In the genomic region with DNA sequence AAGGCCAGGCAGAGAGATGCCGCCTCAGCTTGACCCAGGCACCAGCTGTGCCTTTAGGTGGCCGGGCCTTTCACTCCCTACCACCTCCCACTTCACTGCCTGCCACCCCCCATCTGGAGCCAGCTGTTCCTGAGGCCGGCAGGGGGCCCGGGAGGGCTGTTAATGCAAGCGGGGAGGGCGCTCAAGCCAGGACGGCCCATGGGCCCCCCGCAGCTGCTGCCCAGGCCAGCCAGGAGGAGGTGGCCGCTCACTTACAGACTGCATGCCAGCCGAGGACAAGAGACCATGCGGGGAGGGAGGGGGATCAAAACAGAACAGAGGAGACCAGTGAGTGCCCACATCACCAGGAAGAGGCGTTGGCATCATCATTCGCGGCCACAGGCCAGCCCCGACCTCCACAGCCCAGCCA, we compare ENCODE assay signal across 1 cellular context.
TF ChIP-seq lines count a peak whose summit lies in the region.

No MANE protein-coding gene starts in this region.

TF ChIP-seq in liver, 16 proteins besides CTCF, POLR2A, EP300 and RAD21:
- no peak for TF ChIP-seq YY1 (IDR thresholded peaks at IDR 0.05)
- TF ChIP-seq RXRA (IDR thresholded peaks at IDR 0.05) = no peak
- TF ChIP-seq, protein P1, sequence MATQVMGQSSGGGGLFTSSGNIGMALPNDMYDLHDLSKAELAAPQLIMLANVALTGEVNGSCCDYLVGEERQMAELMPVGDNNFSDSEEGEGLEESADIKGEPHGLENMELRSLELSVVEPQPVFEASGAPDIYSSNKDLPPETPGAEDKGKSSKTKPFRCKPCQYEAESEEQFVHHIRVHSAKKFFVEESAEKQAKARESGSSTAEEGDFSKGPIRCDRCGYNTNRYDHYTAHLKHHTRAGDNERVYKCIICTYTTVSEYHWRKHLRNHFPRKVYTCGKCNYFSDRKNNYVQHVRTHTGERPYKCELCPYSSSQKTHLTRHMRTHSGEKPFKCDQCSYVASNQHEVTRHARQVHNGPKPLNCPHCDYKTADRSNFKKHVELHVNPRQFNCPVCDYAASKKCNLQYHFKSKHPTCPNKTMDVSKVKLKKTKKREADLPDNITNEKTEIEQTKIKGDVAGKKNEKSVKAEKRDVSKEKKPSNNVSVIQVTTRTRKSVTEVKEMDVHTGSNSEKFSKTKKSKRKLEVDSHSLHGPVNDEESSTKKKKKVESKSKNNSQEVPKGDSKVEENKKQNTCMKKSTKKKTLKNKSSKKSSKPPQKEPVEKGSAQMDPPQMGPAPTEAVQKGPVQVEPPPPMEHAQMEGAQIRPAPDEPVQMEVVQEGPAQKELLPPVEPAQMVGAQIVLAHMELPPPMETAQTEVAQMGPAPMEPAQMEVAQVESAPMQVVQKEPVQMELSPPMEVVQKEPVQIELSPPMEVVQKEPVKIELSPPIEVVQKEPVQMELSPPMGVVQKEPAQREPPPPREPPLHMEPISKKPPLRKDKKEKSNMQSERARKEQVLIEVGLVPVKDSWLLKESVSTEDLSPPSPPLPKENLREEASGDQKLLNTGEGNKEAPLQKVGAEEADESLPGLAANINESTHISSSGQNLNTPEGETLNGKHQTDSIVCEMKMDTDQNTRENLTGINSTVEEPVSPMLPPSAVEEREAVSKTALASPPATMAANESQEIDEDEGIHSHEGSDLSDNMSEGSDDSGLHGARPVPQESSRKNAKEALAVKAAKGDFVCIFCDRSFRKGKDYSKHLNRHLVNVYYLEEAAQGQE (IDR thresholded peaks at IDR 0.05) = no peak
- TF ChIP-seq NR2F2 (IDR thresholded peaks at IDR 0.05) = no peak
- TF ChIP-seq, protein P2, sequence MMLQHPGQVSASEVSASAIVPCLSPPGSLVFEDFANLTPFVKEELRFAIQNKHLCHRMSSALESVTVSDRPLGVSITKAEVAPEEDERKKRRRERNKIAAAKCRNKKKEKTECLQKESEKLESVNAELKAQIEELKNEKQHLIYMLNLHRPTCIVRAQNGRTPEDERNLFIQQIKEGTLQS (IDR thresholded peaks at IDR 0.05) = no peak
- TF ChIP-seq GABPA (IDR thresholded peaks at IDR 0.05 in 1 of 2, conservative IDR thresholded peaks at IDR 0.05 in 1 of 2) = no peak
- TF ChIP-seq, protein P3, sequence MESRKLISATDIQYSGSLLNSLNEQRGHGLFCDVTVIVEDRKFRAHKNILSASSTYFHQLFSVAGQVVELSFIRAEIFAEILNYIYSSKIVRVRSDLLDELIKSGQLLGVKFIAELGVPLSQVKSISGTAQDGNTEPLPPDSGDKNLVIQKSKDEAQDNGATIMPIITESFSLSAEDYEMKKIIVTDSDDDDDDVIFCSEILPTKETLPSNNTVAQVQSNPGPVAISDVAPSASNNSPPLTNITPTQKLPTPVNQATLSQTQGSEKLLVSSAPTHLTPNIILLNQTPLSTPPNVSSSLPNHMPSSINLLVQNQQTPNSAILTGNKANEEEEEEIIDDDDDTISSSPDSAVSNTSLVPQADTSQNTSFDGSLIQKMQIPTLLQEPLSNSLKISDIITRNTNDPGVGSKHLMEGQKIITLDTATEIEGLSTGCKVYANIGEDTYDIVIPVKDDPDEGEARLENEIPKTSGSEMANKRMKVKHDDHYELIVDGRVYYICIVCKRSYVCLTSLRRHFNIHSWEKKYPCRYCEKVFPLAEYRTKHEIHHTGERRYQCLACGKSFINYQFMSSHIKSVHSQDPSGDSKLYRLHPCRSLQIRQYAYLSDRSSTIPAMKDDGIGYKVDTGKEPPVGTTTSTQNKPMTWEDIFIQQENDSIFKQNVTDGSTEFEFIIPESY (IDR thresholded peaks at IDR 0.05) = no peak
- no peak for TF ChIP-seq EGR1 (IDR thresholded peaks at IDR 0.05; ENCODE audit: low read depth in 2 of 2)
- no peak for TF ChIP-seq FOXA1 (IDR thresholded peaks at IDR 0.05)
- no peak for TF ChIP-seq JUND (IDR thresholded peaks at IDR 0.05)
- no peak for TF ChIP-seq FOXA2 (IDR thresholded peaks at IDR 0.05)
- TF ChIP-seq, protein P4, sequence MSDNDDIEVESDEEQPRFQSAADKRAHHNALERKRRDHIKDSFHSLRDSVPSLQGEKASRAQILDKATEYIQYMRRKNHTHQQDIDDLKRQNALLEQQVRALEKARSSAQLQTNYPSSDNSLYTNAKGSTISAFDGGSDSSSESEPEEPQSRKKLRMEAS (IDR thresholded peaks at IDR 0.05) = no peak
- no peak for TF ChIP-seq HNF4A (conservative IDR thresholded peaks at IDR 0.05)
- no peak for TF ChIP-seq SP1 (IDR thresholded peaks at IDR 0.05)
- no peak for TF ChIP-seq TAF1 (conservative IDR thresholded peaks at IDR 0.05)
- no peak for TF ChIP-seq HNF4G (IDR thresholded peaks at IDR 0.05)
